ENCODE assay signal across 1 cellular context in genomic region chr12:105502426-105502930, GRCh38.
TF ChIP-seq lines count a peak whose summit lies in the region.

No MANE protein-coding gene starts in this region.

TF ChIP-seq in GM23338, 12 proteins besides CTCF, POLR2A, EP300 and RAD21:
- TF ChIP-seq ETS1 (IDR thresholded peaks at IDR 0.05), result no peak
- no peak for TF ChIP-seq CREB1 (CRISPR knock-in tag; IDR thresholded peaks at IDR 0.05; ENCODE audit: low read depth)
- TF ChIP-seq ZNF331 (CRISPR knock-in tag; IDR thresholded peaks at IDR 0.05; ENCODE audit: low read depth), result no peak
- TF ChIP-seq ZNF114 (CRISPR knock-in tag; IDR thresholded peaks at IDR 0.05), result no peak
- no peak for TF ChIP-seq EZH2 (IDR thresholded peaks at IDR 0.05; ENCODE audit: low read depth, unreplicated experiment)
- no peak for TF ChIP-seq JUNB (IDR thresholded peaks at IDR 0.05; ENCODE audit: unreplicated experiment)
- TF ChIP-seq ZNF462 (CRISPR knock-in tag; IDR thresholded peaks at IDR 0.05), result no peak
- TF ChIP-seq REST (IDR thresholded peaks at IDR 0.05; ENCODE audit: unreplicated experiment), result no peak
- no peak for TF ChIP-seq EZH2phosphoT487 (IDR thresholded peaks at IDR 0.05; ENCODE audit: unreplicated experiment)
- no peak for TF ChIP-seq POLR2AphosphoS5 (IDR thresholded peaks at IDR 0.05; ENCODE audit: low read depth)
- no peak for TF ChIP-seq STAT1 (IDR thresholded peaks at IDR 0.05; ENCODE audit: unreplicated experiment)
- TF ChIP-seq NANOG (IDR thresholded peaks at IDR 0.05; ENCODE audit: borderline replicate concordance), result no peak
TF ChIP-seq in GM23338: peak in this region for 0.
